In the genomic region with DNA sequence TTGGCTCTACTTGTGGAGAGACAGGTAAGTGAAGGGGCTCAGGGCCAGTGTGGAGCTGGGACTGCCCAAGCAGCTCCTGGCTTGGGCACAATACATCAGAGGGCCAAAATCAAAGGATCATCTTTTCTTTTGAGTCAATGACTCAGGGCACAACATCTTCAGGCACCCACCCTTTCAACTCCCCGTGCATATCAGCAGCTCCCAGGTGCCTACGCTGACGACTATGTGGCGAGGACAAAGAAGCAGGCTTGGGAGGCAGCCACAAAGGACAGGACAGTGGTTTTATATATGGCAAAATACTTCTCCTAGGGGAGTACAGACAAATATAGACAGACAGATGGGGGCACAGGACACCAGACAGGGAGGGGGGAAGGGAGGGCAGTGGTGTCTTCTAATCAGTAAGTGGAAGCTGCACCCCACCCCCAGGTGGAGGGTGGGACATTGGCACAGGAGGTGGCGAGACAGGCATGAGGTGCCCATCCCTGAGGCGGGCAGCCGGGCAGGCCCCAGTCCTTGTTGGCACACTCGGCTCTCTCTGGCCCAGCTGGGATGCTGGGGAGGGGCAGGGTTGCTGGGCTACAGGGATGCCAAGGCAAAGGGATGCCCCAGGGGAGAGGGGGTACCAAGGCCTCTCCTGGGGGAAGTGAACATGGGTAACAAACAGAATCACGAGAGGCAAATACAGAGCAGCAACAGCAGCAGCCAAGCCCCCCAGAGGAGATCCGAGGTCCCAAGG, we compare ENCODE assay signal across 1 cellular context.
TF ChIP-seq lines count a peak whose summit lies in the region.

No MANE protein-coding gene starts in this region.

TF ChIP-seq in IMR-90, 13 proteins besides CTCF, POLR2A, EP300 and RAD21:
- TF ChIP-seq MXI1 (IDR thresholded peaks at IDR 0.05; ENCODE audit: borderline replicate concordance, low read depth, low read length) (no peak), CEBPB (IDR thresholded peaks at IDR 0.05; ENCODE audit: low read depth, low read length) (no peak)
